ENCODE assay signal across 1 cellular context in the genomic region with DNA sequence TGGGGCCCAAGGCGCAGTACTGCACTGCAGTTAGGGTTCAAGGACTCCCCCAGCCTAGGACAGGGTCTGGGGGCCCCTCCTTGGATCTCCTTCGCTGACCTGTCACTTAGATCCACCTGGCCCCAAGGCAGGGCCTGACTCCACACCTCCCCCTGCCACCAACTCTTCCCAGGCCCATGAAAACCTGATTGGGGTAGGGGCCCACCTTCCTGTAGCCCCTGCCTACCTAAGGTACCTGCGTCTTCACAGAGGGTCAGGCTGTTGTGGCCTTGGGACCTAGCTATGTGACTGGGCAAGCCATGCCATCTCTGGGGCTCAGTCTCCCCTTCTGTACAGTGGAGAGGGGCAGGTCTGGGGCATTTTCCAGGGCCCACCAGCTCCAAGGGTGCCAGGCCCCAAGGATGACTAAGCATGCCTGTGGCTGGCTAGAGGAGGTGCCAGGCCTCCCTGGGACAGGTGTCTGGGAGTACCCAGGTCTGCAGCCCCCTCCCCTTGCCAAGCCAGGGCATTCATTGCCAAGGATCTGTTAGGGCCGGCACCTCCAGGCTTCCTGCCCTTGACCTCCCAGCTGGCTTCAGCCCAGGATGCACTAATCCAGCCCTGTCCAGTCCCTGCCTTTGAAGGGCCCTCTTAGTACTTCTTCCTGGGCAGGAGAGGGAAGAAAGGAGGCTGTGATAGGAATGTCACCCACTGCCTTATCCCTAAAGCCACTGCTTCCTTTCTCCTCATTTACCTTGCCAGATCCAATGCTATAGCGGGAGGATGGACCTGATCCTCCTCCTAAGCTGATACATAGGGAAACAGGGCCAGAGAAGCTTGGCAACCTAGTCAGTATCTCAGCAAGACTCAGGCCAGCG.
TF ChIP-seq lines count a peak whose summit lies in the region.

No MANE protein-coding gene starts in this region.

TF ChIP-seq in HCT116, 20 proteins besides CTCF, POLR2A, EP300 and RAD21 (continued from another document):
- TF ChIP-seq, protein P1, sequence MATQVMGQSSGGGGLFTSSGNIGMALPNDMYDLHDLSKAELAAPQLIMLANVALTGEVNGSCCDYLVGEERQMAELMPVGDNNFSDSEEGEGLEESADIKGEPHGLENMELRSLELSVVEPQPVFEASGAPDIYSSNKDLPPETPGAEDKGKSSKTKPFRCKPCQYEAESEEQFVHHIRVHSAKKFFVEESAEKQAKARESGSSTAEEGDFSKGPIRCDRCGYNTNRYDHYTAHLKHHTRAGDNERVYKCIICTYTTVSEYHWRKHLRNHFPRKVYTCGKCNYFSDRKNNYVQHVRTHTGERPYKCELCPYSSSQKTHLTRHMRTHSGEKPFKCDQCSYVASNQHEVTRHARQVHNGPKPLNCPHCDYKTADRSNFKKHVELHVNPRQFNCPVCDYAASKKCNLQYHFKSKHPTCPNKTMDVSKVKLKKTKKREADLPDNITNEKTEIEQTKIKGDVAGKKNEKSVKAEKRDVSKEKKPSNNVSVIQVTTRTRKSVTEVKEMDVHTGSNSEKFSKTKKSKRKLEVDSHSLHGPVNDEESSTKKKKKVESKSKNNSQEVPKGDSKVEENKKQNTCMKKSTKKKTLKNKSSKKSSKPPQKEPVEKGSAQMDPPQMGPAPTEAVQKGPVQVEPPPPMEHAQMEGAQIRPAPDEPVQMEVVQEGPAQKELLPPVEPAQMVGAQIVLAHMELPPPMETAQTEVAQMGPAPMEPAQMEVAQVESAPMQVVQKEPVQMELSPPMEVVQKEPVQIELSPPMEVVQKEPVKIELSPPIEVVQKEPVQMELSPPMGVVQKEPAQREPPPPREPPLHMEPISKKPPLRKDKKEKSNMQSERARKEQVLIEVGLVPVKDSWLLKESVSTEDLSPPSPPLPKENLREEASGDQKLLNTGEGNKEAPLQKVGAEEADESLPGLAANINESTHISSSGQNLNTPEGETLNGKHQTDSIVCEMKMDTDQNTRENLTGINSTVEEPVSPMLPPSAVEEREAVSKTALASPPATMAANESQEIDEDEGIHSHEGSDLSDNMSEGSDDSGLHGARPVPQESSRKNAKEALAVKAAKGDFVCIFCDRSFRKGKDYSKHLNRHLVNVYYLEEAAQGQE (IDR thresholded peaks at IDR 0.05; ENCODE audit: low read depth) = no peak
- TF ChIP-seq CBX3 (IDR thresholded peaks at IDR 0.05; ENCODE audit: low read depth) = no peak
- TF ChIP-seq ZNF274 (IDR thresholded peaks at IDR 0.05; ENCODE audit: low read depth, low read length) = no peak
- no peak for TF ChIP-seq CEBPB (IDR thresholded peaks at IDR 0.05; ENCODE audit: low read depth)
- TF ChIP-seq, protein P2, sequence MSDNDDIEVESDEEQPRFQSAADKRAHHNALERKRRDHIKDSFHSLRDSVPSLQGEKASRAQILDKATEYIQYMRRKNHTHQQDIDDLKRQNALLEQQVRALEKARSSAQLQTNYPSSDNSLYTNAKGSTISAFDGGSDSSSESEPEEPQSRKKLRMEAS (IDR thresholded peaks at IDR 0.05) = no peak
- no peak for TF ChIP-seq JUND (IDR thresholded peaks at IDR 0.05)
